In the genomic region with DNA sequence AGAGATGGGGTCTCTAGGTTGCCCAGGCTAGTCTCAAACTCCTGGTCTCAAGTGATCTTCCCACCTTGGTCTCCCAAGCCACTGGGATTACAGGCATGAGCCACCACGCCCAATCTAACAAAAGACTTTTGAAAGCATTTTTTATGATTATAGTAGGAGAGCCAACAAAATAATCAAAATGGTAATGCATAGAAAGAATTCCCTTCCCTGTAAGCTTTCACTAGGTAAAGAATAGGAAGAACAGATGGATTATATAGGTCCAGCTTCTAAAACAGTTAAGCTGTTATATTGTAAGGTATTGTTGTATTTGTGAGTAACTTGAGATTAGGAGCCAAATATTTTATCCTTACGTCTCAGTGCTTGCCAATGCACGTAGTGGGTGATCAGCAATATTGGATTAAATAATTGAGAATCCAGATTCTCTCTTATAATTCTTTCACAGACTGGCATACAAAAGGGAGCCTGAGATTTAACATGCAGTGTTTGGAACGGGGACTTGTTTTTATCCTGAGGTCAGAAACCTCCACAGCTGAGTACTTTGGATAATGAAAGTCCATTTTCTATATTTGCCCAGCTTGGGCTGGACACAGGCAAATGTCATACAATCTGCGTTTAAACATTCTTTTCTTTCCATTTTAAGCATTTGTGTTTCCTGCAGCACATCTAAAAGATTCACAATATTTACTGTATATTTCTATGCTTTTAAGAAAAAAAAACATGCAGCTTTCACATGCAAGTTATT, we compare ENCODE assay signal across 16 cellular contexts.
A peak's percentile ranks its signal among the peaks of the same experiment; 100 is the strongest.
DNase-seq lines count a peak whose midpoint lies in the region; ATAC-seq and TF ChIP-seq lines count a peak whose summit lies in the region.
"Had no signal": no experiment of that assay in that cellular context is flagged by ENCODE, and none has a peak within 500 bp of the region (broad histone marks: within the 10 kb centered on the region; RNA-seq: fewer than 3 reads in every experiment).

No MANE protein-coding gene starts in this region.

- H3K27me3 Mint-ChIP-seq in endothelial cell (ENCODE audit: unreplicated experiment) (peaks cover 3% of the 10 kb centered on the region), nephron (ENCODE audit: low read depth) (no peaks in the 10 kb centered on the region)
- peaks cover 9% of the 10 kb centered on the region in 2 donors for H3K27me3 Mint-ChIP-seq in CD8-positive, alpha-beta memory T cell

- CTCF ChIA-PET in CD8-positive, alpha-beta memory T cell (lab: Charles Lee): no interaction called here

- H3K36me3 Mint-ChIP-seq in endothelial cell (ENCODE audit: low read depth, unreplicated experiment): peaks cover 8% of the 10 kb centered on the region
- H3K36me3 Mint-ChIP-seq in nephron (ENCODE audit: low read depth): peaks cover 6% of the 10 kb centered on the region
- H3K36me3 Mint-ChIP-seq in CD8-positive, alpha-beta memory T cell: no peaks in the 10 kb centered on the region

- POLR2A ChIA-PET in CD8-positive, alpha-beta memory T cell (lab: Charles Lee): no interaction called here

- peaks cover 0 to 36% (median 16%) of the 10 kb centered on the region in 4 donors for H3K4me1 ChIP-seq in tibial artery
- H3K4me1 ChIP-seq in CD8-positive, alpha-beta memory T cell (ENCODE audit: insufficient read depth, low read length): no peaks in the 10 kb centered on the region
- H3K4me1 ChIP-seq: SJCRH30 had no signal

- peaks cover 17% of the 10 kb centered on the region for H3K4me1 Mint-ChIP-seq in endothelial cell (ENCODE audit: unreplicated experiment)
- peaks cover 20% of the 10 kb centered on the region for H3K4me1 Mint-ChIP-seq in nephron
- H3K4me1 Mint-ChIP-seq in CD8-positive, alpha-beta memory T cell: peaks cover 0 to 7% (median 0%) of the 10 kb centered on the region in 3 donors

- TF ChIP-seq CTCF in endothelial cell (IDR thresholded peaks at IDR 0.05; ENCODE audit: unreplicated experiment) (no peak), nephron (IDR thresholded peaks at IDR 0.05; ENCODE audit: unreplicated experiment in 3 of 3) (no peak), tibial artery (IDR thresholded peaks at IDR 0.05) (no peak)

- peak overlapping the region; percentile 80 for H3K27ac Mint-ChIP-seq in endothelial cell (ENCODE audit: unreplicated experiment)
- H3K27ac Mint-ChIP-seq in nephron: peak overlapping the region; percentile 79 to 86 (median 80)
- peak overlapping the region in 1 of 8 donors; percentile 26 for H3K27ac Mint-ChIP-seq in CD8-positive, alpha-beta memory T cell

- peak; percentile 15 for DNase-seq in SK-MEL-5 (ENCODE audit: low read depth, low spot score)
- DNase-seq in endothelial cell (ENCODE audit: low spot score): no peak
- DNase-seq in tibial artery: no peak
- no peak for DNase-seq in T-helper 1 cell
- DNase-seq in CD8-positive, alpha-beta memory T cell: no peak
- DNase-seq: activated naive CD4-positive, alpha-beta T cell treated with Interleukin-2 at 50 U/mL for 16 hours; central memory CD4-positive, alpha-beta T cell; DMS79 treated with DMSO at 0.1 percent for 48 hours; NCI-H1436 treated with DMSO at 0.1 percent for 48 hours; occipital lobe; SJCRH30 had no signal

- intact Hi-C loops in tibial artery (cut with DNase I; ENCODE audit: low total_unique reads): no loop called here

- ATAC-seq in HG02623 (IDR thresholded peaks at IDR 0.05; ENCODE audit: unreplicated experiment): no peak

- H3K36me3 ChIP-seq in tibial artery: no peaks in the 10 kb centered on the region
- no peaks in the 10 kb centered on the region for H3K36me3 ChIP-seq in CD8-positive, alpha-beta memory T cell (ENCODE audit: insufficient read depth, low read length)
- H3K36me3 ChIP-seq: SJCRH30 had no signal

- peak overlapping the region; percentile 58 for H3K27ac ChIP-seq in tibial artery
- no peak overlapping the region for H3K27ac ChIP-seq in CD8-positive, alpha-beta memory T cell (ENCODE audit: low read depth, low read length)
- H3K27ac ChIP-seq: C4-2B, HL-60, SJCRH30 had no signal

- H3K4me3 Mint-ChIP-seq in endothelial cell (ENCODE audit: unreplicated experiment) (no peak overlapping the region), nephron (no peak overlapping the region)
- H3K4me3 Mint-ChIP-seq in CD8-positive, alpha-beta memory T cell: no peak overlapping the region

- peak overlapping the region; percentile 4 to 23 for H3K4me3 ChIP-seq in tibial artery
- no peak overlapping the region for H3K4me3 ChIP-seq in CD8-positive, alpha-beta memory T cell (ENCODE audit: low read length)
- H3K4me3 ChIP-seq: lung, SJCRH30 had no signal

- H3K9me3 Mint-ChIP-seq in endothelial cell (ENCODE audit: unreplicated experiment): no peaks in the 10 kb centered on the region
- no peaks in the 10 kb centered on the region for H3K9me3 Mint-ChIP-seq in nephron
- peaks cover 0 to 1% (median 0%) of the 10 kb centered on the region in 5 donors for H3K9me3 Mint-ChIP-seq in CD8-positive, alpha-beta memory T cell

- H3K27me3 ChIP-seq in tibial artery: no peaks in the 10 kb centered on the region
- no peaks in the 10 kb centered on the region for H3K27me3 ChIP-seq in CD8-positive, alpha-beta memory T cell (ENCODE audit: insufficient read depth, low read length, poor library complexity, severe bottlenecking)
- H3K27me3 ChIP-seq: SJCRH30 had no signal

- in situ Hi-C loops in SK-MEL-5 (cut with HindIII; ENCODE audit: low pct_unique_long_range_greater_than_20kb, low sequenced_read_pairs): no loop called here

- no peaks in the 10 kb centered on the region for H3K9me3 ChIP-seq in tibial artery
- no peaks in the 10 kb centered on the region for H3K9me3 ChIP-seq in CD8-positive, alpha-beta memory T cell (ENCODE audit: low read length)
- H3K9me3 ChIP-seq: SJCRH30 had no signal
